ENCODE assay signal across 8 cellular contexts in genomic region chr2:121793816-121794215, GRCh38.
"Had no signal": no experiment of that assay in that cellular context is flagged by ENCODE, and none has a peak within 500 bp of the region (broad histone marks: within the 10 kb centered on the region; RNA-seq: fewer than 3 reads in every experiment).

No MANE protein-coding gene starts in this region.

- DNase-seq: GM23248, H7, KG1 had no signal

- H3K4me3 Mint-ChIP-seq: IgD-negative memory B cell had no signal

- H3K27ac Mint-ChIP-seq: IgD-negative memory B cell had no signal

- ATAC-seq: HCT116, HepG2 had no signal

- H3K9me3 Mint-ChIP-seq: IgD-negative memory B cell had no signal

- H3K27ac ChIP-seq: GM23248, HL-60 had no signal

- H3K36me3 ChIP-seq: HAP-1 had no signal

- H3K9ac ChIP-seq: GM23248 had no signal

- H3K4me3 ChIP-seq: GM23248, HAP-1 had no signal

- H3K36me3 Mint-ChIP-seq: IgD-negative memory B cell had no signal

- H2AFZ ChIP-seq: GM23248 had no signal

- H3K4me1 Mint-ChIP-seq: IgD-negative memory B cell had no signal

- FAIRE-seq: HepG2 had no signal
